ENCODE assay signal across 1 cellular context in the genomic region with DNA sequence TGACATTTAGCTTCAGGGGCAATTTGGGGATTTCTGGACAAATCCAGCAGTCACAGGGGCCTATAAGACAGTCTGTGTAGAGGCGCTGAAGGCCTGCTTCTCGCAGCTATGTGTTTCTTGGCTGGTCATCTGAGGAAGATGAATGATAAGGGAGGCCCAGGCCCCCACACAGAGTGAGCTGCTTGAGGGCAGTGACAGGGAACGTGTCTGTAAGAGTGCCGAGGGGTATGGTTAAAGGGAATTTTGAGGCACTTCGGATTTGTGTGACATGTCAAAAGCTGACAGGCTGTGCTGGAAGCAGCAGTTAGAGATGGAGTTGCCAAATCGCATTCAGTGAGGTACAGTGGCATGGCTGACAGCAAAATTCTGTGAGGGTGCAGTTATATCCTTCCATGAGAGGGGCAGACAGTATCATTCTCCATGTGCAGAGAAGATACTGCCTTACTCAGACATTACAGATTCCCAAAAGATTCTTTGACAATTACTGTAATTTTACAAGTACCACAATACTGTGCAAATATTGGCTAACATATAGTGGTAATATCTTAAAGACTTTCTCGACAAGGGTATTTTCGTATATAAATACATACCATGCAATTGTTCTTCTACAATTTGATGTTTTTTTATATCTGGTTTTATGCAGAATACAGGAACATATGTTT.
TF ChIP-seq lines count a peak whose summit lies in the region.

No MANE protein-coding gene starts in this region.

TF ChIP-seq in K562, 482 proteins besides CTCF, POLR2A, EP300 and RAD21 (continued from another document):
- TF ChIP-seq, protein P1, sequence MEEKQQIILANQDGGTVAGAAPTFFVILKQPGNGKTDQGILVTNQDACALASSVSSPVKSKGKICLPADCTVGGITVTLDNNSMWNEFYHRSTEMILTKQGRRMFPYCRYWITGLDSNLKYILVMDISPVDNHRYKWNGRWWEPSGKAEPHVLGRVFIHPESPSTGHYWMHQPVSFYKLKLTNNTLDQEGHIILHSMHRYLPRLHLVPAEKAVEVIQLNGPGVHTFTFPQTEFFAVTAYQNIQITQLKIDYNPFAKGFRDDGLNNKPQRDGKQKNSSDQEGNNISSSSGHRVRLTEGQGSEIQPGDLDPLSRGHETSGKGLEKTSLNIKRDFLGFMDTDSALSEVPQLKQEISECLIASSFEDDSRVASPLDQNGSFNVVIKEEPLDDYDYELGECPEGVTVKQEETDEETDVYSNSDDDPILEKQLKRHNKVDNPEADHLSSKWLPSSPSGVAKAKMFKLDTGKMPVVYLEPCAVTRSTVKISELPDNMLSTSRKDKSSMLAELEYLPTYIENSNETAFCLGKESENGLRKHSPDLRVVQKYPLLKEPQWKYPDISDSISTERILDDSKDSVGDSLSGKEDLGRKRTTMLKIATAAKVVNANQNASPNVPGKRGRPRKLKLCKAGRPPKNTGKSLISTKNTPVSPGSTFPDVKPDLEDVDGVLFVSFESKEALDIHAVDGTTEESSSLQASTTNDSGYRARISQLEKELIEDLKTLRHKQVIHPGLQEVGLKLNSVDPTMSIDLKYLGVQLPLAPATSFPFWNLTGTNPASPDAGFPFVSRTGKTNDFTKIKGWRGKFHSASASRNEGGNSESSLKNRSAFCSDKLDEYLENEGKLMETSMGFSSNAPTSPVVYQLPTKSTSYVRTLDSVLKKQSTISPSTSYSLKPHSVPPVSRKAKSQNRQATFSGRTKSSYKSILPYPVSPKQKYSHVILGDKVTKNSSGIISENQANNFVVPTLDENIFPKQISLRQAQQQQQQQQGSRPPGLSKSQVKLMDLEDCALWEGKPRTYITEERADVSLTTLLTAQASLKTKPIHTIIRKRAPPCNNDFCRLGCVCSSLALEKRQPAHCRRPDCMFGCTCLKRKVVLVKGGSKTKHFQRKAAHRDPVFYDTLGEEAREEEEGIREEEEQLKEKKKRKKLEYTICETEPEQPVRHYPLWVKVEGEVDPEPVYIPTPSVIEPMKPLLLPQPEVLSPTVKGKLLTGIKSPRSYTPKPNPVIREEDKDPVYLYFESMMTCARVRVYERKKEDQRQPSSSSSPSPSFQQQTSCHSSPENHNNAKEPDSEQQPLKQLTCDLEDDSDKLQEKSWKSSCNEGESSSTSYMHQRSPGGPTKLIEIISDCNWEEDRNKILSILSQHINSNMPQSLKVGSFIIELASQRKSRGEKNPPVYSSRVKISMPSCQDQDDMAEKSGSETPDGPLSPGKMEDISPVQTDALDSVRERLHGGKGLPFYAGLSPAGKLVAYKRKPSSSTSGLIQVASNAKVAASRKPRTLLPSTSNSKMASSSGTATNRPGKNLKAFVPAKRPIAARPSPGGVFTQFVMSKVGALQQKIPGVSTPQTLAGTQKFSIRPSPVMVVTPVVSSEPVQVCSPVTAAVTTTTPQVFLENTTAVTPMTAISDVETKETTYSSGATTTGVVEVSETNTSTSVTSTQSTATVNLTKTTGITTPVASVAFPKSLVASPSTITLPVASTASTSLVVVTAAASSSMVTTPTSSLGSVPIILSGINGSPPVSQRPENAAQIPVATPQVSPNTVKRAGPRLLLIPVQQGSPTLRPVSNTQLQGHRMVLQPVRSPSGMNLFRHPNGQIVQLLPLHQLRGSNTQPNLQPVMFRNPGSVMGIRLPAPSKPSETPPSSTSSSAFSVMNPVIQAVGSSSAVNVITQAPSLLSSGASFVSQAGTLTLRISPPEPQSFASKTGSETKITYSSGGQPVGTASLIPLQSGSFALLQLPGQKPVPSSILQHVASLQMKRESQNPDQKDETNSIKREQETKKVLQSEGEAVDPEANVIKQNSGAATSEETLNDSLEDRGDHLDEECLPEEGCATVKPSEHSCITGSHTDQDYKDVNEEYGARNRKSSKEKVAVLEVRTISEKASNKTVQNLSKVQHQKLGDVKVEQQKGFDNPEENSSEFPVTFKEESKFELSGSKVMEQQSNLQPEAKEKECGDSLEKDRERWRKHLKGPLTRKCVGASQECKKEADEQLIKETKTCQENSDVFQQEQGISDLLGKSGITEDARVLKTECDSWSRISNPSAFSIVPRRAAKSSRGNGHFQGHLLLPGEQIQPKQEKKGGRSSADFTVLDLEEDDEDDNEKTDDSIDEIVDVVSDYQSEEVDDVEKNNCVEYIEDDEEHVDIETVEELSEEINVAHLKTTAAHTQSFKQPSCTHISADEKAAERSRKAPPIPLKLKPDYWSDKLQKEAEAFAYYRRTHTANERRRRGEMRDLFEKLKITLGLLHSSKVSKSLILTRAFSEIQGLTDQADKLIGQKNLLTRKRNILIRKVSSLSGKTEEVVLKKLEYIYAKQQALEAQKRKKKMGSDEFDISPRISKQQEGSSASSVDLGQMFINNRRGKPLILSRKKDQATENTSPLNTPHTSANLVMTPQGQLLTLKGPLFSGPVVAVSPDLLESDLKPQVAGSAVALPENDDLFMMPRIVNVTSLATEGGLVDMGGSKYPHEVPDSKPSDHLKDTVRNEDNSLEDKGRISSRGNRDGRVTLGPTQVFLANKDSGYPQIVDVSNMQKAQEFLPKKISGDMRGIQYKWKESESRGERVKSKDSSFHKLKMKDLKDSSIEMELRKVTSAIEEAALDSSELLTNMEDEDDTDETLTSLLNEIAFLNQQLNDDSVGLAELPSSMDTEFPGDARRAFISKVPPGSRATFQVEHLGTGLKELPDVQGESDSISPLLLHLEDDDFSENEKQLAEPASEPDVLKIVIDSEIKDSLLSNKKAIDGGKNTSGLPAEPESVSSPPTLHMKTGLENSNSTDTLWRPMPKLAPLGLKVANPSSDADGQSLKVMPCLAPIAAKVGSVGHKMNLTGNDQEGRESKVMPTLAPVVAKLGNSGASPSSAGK (IDR thresholded peaks at IDR 0.05) = peak; percentile 35; the same call in 1 of the 2 replicates
- TF ChIP-seq ATF1 (CRISPR knock-in tag; IDR thresholded peaks at IDR 0.05) (no peak), ATF1 (tag; IDR thresholded peaks at IDR 0.05) (0 out of 2 replicates have a peak, but pooled peaks have one; percentile 14), CTBP1 (IDR thresholded peaks at IDR 0.05; ENCODE audit: borderline replicate concordance) (peak; percentile 53; the same call in 1 of the 2 replicates), ZNF766 (CRISPR knock-in tag; conservative IDR thresholded peaks at IDR 0.05) (peak; percentile 89), CXXC5 (CRISPR knock-in tag; IDR thresholded peaks at IDR 0.05) (peak; percentile 28; the same call in 1 of the 2 replicates), RCOR1 (IDR thresholded peaks at IDR 0.05; ENCODE audit: borderline replicate concordance in 1 of 2, low read depth in 2 of 2, low read length in 2 of 2) (peak in 1 of 2 experiments; percentile 61; a peak in 1 of 4 replicates), TRIM28 (IDR thresholded peaks at IDR 0.05) (peak; percentile 70; the same call in 1 of the 2 replicates), TRIM24 (IDR thresholded peaks at IDR 0.05) (peak in 1 of 2 experiments; percentile 53; a peak in 1 of 4 replicates), MAZ (CRISPR knock-in tag; conservative IDR thresholded peaks at IDR 0.05 in 1 of 2, IDR thresholded peaks at IDR 0.05 in 1 of 2) (peak; percentile 60 to 66; a peak in 3 of 4 replicates), ZFX (CRISPR knock-in tag; IDR thresholded peaks at IDR 0.05) (0 out of 2 replicates have a peak, but pooled peaks have one; percentile 7), ELF1 (tag; IDR thresholded peaks at IDR 0.05) (0 out of 2 replicates have a peak, but pooled peaks have one; percentile 20), SLC30A9 (CRISPR knock-in tag; IDR thresholded peaks at IDR 0.05) (no peak), RNF2 (IDR thresholded peaks at IDR 0.05) (peak; percentile 43; the same call in 1 of the 2 replicates), DPF2 (IDR thresholded peaks at IDR 0.05) (0 out of 2 replicates have a peak, but pooled peaks have one; percentile 20), SMARCC2 (IDR thresholded peaks at IDR 0.05; ENCODE audit: low read depth) (no peak), HDAC8 (tag; IDR thresholded peaks at IDR 0.05) (no peak), ZKSCAN8 (CRISPR knock-in tag; IDR thresholded peaks at IDR 0.05) (no peak), SMAD4 (CRISPR knock-in tag; conservative IDR thresholded peaks at IDR 0.05) (0 out of 2 replicates have a peak, but pooled peaks have one; percentile 31), POLR2G (IDR thresholded peaks at IDR 0.05; ENCODE audit: low read depth, low read length) (no peak), RBM17 (IDR thresholded peaks at IDR 0.05; ENCODE audit: borderline replicate concordance, low read depth, low read length) (no peak), ETV6 (IDR thresholded peaks at IDR 0.05; ENCODE audit: borderline replicate concordance in 1 of 2, low read depth in 2 of 2, low read length in 1 of 2) (no peak), ETV6 (CRISPR knock-in tag; IDR thresholded peaks at IDR 0.05; ENCODE audit: borderline replicate concordance) (no peak), ZNF589 (CRISPR knock-in tag; IDR thresholded peaks at IDR 0.05; ENCODE audit: low read depth) (no peak), L3MBTL2 (IDR thresholded peaks at IDR 0.05) (peak; percentile 50), MED1 (CRISPR knock-in tag; IDR thresholded peaks at IDR 0.05; ENCODE audit: borderline replicate concordance) (no peak), ETS2 (tag; IDR thresholded peaks at IDR 0.05; ENCODE audit: borderline replicate concordance, poor library complexity, severe bottlenecking) (no peak), MYNN (IDR thresholded peaks at IDR 0.05) (no peak), MYNN (CRISPR knock-in tag; IDR thresholded peaks at IDR 0.05) (no peak), TCF7 (IDR thresholded peaks at IDR 0.05; ENCODE audit: borderline replicate concordance) (peak; percentile 33; the same call in 1 of the 2 replicates), GATA2 (CRISPR knock-in tag; IDR thresholded peaks at IDR 0.05) (peak; percentile 83), MEIS2 (IDR thresholded peaks at IDR 0.05; ENCODE audit: partially characterized antibody) (peak; percentile 14), HLTF (IDR thresholded peaks at IDR 0.05) (no peak), SAP30 (IDR thresholded peaks at IDR 0.05; ENCODE audit: borderline replicate concordance, insufficient read depth, low read depth, low read length, poor library complexity, severe bottlenecking) (no peak)
- TF ChIP-seq, protein P2, sequence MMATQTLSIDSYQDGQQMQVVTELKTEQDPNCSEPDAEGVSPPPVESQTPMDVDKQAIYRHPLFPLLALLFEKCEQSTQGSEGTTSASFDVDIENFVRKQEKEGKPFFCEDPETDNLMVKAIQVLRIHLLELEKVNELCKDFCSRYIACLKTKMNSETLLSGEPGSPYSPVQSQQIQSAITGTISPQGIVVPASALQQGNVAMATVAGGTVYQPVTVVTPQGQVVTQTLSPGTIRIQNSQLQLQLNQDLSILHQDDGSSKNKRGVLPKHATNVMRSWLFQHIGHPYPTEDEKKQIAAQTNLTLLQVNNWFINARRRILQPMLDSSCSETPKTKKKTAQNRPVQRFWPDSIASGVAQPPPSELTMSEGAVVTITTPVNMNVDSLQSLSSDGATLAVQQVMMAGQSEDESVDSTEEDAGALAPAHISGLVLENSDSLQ (IDR thresholded peaks at IDR 0.05) = peak; percentile 31
- TF ChIP-seq, protein P3, sequence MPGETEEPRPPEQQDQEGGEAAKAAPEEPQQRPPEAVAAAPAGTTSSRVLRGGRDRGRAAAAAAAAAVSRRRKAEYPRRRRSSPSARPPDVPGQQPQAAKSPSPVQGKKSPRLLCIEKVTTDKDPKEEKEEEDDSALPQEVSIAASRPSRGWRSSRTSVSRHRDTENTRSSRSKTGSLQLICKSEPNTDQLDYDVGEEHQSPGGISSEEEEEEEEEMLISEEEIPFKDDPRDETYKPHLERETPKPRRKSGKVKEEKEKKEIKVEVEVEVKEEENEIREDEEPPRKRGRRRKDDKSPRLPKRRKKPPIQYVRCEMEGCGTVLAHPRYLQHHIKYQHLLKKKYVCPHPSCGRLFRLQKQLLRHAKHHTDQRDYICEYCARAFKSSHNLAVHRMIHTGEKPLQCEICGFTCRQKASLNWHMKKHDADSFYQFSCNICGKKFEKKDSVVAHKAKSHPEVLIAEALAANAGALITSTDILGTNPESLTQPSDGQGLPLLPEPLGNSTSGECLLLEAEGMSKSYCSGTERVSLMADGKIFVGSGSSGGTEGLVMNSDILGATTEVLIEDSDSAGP (CRISPR knock-in tag; IDR thresholded peaks at IDR 0.05) = no peak
- TF ChIP-seq, protein P4, sequence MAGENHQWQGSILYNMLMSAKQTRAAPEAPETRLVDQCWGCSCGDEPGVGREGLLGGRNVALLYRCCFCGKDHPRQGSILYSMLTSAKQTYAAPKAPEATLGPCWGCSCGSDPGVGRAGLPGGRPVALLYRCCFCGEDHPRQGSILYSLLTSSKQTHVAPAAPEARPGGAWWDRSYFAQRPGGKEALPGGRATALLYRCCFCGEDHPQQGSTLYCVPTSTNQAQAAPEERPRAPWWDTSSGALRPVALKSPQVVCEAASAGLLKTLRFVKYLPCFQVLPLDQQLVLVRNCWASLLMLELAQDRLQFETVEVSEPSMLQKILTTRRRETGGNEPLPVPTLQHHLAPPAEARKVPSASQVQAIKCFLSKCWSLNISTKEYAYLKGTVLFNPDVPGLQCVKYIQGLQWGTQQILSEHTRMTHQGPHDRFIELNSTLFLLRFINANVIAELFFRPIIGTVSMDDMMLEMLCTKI (IDR thresholded peaks at IDR 0.05; ENCODE audit: partially characterized antibody) = no peak
- TF ChIP-seq, protein P5, sequence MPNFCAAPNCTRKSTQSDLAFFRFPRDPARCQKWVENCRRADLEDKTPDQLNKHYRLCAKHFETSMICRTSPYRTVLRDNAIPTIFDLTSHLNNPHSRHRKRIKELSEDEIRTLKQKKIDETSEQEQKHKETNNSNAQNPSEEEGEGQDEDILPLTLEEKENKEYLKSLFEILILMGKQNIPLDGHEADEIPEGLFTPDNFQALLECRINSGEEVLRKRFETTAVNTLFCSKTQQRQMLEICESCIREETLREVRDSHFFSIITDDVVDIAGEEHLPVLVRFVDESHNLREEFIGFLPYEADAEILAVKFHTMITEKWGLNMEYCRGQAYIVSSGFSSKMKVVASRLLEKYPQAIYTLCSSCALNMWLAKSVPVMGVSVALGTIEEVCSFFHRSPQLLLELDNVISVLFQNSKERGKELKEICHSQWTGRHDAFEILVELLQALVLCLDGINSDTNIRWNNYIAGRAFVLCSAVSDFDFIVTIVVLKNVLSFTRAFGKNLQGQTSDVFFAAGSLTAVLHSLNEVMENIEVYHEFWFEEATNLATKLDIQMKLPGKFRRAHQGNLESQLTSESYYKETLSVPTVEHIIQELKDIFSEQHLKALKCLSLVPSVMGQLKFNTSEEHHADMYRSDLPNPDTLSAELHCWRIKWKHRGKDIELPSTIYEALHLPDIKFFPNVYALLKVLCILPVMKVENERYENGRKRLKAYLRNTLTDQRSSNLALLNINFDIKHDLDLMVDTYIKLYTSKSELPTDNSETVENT (CRISPR knock-in tag; IDR thresholded peaks at IDR 0.05) = no peak
